21 cellular contexts compared by ENCODE assay signal in genomic region chr5:169860585-169860984, GRCh38.
DNase-seq lines count a peak whose midpoint lies in the region; ATAC-seq, FAIRE-seq and TF ChIP-seq lines count a peak whose summit lies in the region.
"Had no signal": no experiment of that assay in that cellular context is flagged by ENCODE, and none has a peak within 500 bp of the region (broad histone marks: within the 10 kb centered on the region; RNA-seq: fewer than 3 reads in every experiment).

No MANE protein-coding gene starts in this region.

- intact Hi-C loops in prostate gland (cut with DNase I), result no loop called here

- peak overlapping the region; percentile 52 for H3K27ac Mint-ChIP-seq in memory B cell
- H3K27ac Mint-ChIP-seq: GM23338; nephron; progenitor cell of endocrine pancreas; stimulated activated naive B cell treated with anti-CD40 and anti-IgM and Interleukin-4, amounts not matched to agents 10 μg/mL and 1 μg/mL and 100 μg/mL, for 72 hours had no signal

- H3K9me3 ChIP-seq in upper lobe of left lung, result no peaks in the 10 kb centered on the region
- H3K9me3 ChIP-seq in prostate gland, result no peaks in the 10 kb centered on the region
- H3K9me3 ChIP-seq: BE2C, tibial artery had no signal

- 61 to 62% methylated on average over 3 of the region's 3 CpGs for WGBS in upper lobe of left lung, 2 donors
- 76% methylated on average over 3 of the region's 3 CpGs for WGBS in prostate gland

- peaks cover 14% of the 10 kb centered on the region for H3K36me3 Mint-ChIP-seq in memory B cell

- H3K27ac ChIP-seq in upper lobe of left lung (no peak overlapping the region), prostate gland (no peak overlapping the region)
- H3K27ac ChIP-seq: cardiac muscle cell, tibial artery had no signal

- H3K9me3 Mint-ChIP-seq in memory B cell, result no peaks in the 10 kb centered on the region
- H3K9me3 Mint-ChIP-seq: GM23338 had no signal

- no peaks in the 10 kb centered on the region for H3K27me3 Mint-ChIP-seq in memory B cell
- H3K27me3 Mint-ChIP-seq: stimulated activated naive B cell treated with anti-CD40 and anti-IgM and Interleukin-4, amounts not matched to agents 10 μg/mL and 1 μg/mL and 100 μg/mL, for 72 hours had no signal

- TF ChIP-seq POLR2A in upper lobe of left lung (IDR thresholded peaks at IDR 0.05) (no peak), prostate gland (IDR thresholded peaks at IDR 0.05) (no peak)

- H3K4me1 ChIP-seq in upper lobe of left lung (no peaks in the 10 kb centered on the region), prostate gland (replicated peaks) (no peaks in the 10 kb centered on the region)
- H3K4me1 ChIP-seq: tibial artery had no signal

- no peak overlapping the region for H3K4me3 Mint-ChIP-seq in memory B cell
- H3K4me3 Mint-ChIP-seq: GM23338; nephron; stimulated activated naive B cell treated with anti-CD40 and anti-IgM and Interleukin-4, amounts not matched to agents 10 μg/mL and 1 μg/mL and 100 μg/mL, for 72 hours had no signal

- H3K4me3 ChIP-seq in upper lobe of left lung, result no peak overlapping the region
- H3K4me3 ChIP-seq in prostate gland, result no peak overlapping the region
- H3K4me3 ChIP-seq: cardiac muscle cell, GM23338, tibial artery had no signal

- FAIRE-seq in HTR-8/SVneo (lab: Jason Lieb, UNC), result no peak
- FAIRE-seq: D721Med, TTC549 had no signal

- H3K36me3 ChIP-seq in upper lobe of left lung, result no peaks in the 10 kb centered on the region
- no peaks in the 10 kb centered on the region for H3K36me3 ChIP-seq in prostate gland
- H3K36me3 ChIP-seq: BE2C, cardiac muscle cell, tibial artery had no signal

- peak; percentile 16 for DNase-seq in GM20000 (ENCODE audit: low spot score)
- DNase-seq in memory B cell (ENCODE audit: low spot score in 2 of 2), result no peak
- DNase-seq in upper lobe of left lung, result no peak
- DNase-seq in prostate gland (ENCODE audit: low spot score), result no peak
- DNase-seq in HTR-8/SVneo (ENCODE audit: insufficient read length, low spot score), result no peak
- DNase-seq: activated effector memory CD4-positive, alpha-beta T cell treated with Interleukin-2 at 50 U/mL for 16 hours; BE2C; GDM1; glutamatergic neuron; NCI-H1436; NK-92 treated with Interleukin-12 subunit alpha and Interleukin-12 subunit beta, amount 100 ng/mL, for 24 hours; stimulated activated naive B cell treated with anti-CD40 and anti-IgM and Interleukin-4, amounts not matched to agents 10 μg/mL and 1 μg/mL and 100 μg/mL, for 72 hours; tibial artery had no signal

- no peak for TF ChIP-seq EP300 in upper lobe of left lung (IDR thresholded peaks at IDR 0.05)

- TF ChIP-seq CTCF in GM20000 (IDR thresholded peaks at IDR 0.05; ENCODE audit: extremely low read depth, missing control alignments), result no peak
- TF ChIP-seq CTCF in upper lobe of left lung (IDR thresholded peaks at IDR 0.05), result no peak
- no peak for TF ChIP-seq CTCF in prostate gland (IDR thresholded peaks at IDR 0.05)

- peak; percentile 64 for ATAC-seq in GM18511 (IDR thresholded peaks at IDR 0.05; ENCODE audit: unreplicated experiment)
- ATAC-seq in HG03460 (IDR thresholded peaks at IDR 0.05; ENCODE audit: unreplicated experiment), result peak; percentile 69
- ATAC-seq in memory B cell (ENCODE audit: low read depth), result no peak
- ATAC-seq in upper lobe of left lung (ENCODE audit: low FRiP score in 2 of 2), result no peak
- ATAC-seq: GM23338; stimulated activated naive B cell treated with anti-CD40 and anti-IgM and Interleukin-4, amounts not matched to agents 10 μg/mL and 1 μg/mL and 100 μg/mL, for 72 hours had no signal

- H3K27me3 ChIP-seq in upper lobe of left lung (no peaks in the 10 kb centered on the region), prostate gland (replicated peaks; ENCODE audit: insufficient read depth) (no peaks in the 10 kb centered on the region)
- H3K27me3 ChIP-seq: BE2C, cardiac muscle cell, tibial artery had no signal

- peaks cover 17% of the 10 kb centered on the region for H3K4me1 Mint-ChIP-seq in memory B cell
- H3K4me1 Mint-ChIP-seq: GM23338 had no signal

Comparison
In these comparisons a context has a peak if more than half of its experiments do, and no peak if none do; other contexts are left out.
1. ATAC-seq: peak in GM18511 (single experiment) and HG03460 (single experiment); none in memory B cell (single experiment) and upper lobe of left lung (0 of 2).